Comparison of ENCODE assay signal across 25 cellular contexts in genomic region chr19:867855-868457, GRCh38. TPM values are rescaled to one million over a fixed set of nuclear protein-coding genes. Genes with fewer than 3 reads are reported as not detected.
DNase-seq lines count a peak whose midpoint lies in the region; ATAC-seq and TF ChIP-seq lines count a peak whose summit lies in the region.
"Had no signal": no experiment of that assay in that cellular context is flagged by ENCODE, and none has a peak within 500 bp of the region (broad histone marks: within the 10 kb centered on the region; RNA-seq: fewer than 3 reads in every experiment).

No MANE protein-coding gene starts in this region.

- H4K5ac ChIP-seq in IMR-90 (ENCODE audit: low read depth, low read length) (no peak overlapping the region), H9 (ENCODE audit: insufficient read length, low read depth, low read length) (no peak overlapping the region)

- H3K27me3 ChIP-seq in IMR-90 (ENCODE audit: control insufficient read depth, insufficient read depth, low read length) (no peaks in the 10 kb centered on the region), endodermal cell (ENCODE audit: control insufficient read depth, insufficient read depth, low read length, poor library complexity, severe bottlenecking) (no peaks in the 10 kb centered on the region), H9 (ENCODE audit: insufficient read depth, low read length) (no peaks in the 10 kb centered on the region)
- H3K27me3 ChIP-seq: body of pancreas had no signal

- H3T11ph ChIP-seq in H9 (ENCODE audit: low read length): no peak overlapping the region

- H3K79me1 ChIP-seq in IMR-90 (ENCODE audit: low read depth in 1 of 2, low read length in 2 of 2) (peaks cover 7 to 22% of the 10 kb centered on the region in 2 experiments; a peak in 2 of 4 replicates), H9 (ENCODE audit: insufficient read depth, low read depth, low read length, poor library complexity, severe bottlenecking) (no peaks in the 10 kb centered on the region)

- no peak overlapping the region for H4K8ac ChIP-seq in IMR-90 (ENCODE audit: low read depth in 2 of 2, low read length in 2 of 2)
- no peak overlapping the region for H4K8ac ChIP-seq in H9 (replicated peaks; ENCODE audit: insufficient read length, low read depth, low read length)

- H3K27ac ChIP-seq in IMR-90 (ENCODE audit: insufficient read depth, low read length) (no peak overlapping the region), endodermal cell (ENCODE audit: low read depth, low read length) (no peak overlapping the region), H9 (ENCODE audit: insufficient read length, low read depth, low read length) (no peak overlapping the region)
- H3K27ac ChIP-seq: body of pancreas had no signal

- H2BK15ac ChIP-seq in IMR-90 (ENCODE audit: low read depth, low read length) (no peak overlapping the region), H9 (ENCODE audit: low read depth, low read length) (no peak overlapping the region)

- H3K9ac ChIP-seq in IMR-90 (ENCODE audit: low read depth, low read length) (no peak overlapping the region), endodermal cell (ENCODE audit: extremely low read depth, low read length, poor library complexity, severe bottlenecking) (no peak overlapping the region), H9 (ENCODE audit: extremely low read depth, insufficient read length, low read length) (no peak overlapping the region)

- H3K23ac ChIP-seq in IMR-90 (ENCODE audit: low read depth, low read length): no peak overlapping the region
- H3K23ac ChIP-seq in H9 (ENCODE audit: insufficient read length, low read depth, low read length): no peak overlapping the region

- TF ChIP-seq CTCF in IMR-90 (conservative IDR thresholded peaks at IDR 0.05; ENCODE audit: low read depth, low read length) (no peak), endodermal cell (conservative IDR thresholded peaks at IDR 0.05) (no peak), H9 (conservative IDR thresholded peaks at IDR 0.05) (no peak)

- no peak overlapping the region for H2BK20ac ChIP-seq in IMR-90 (ENCODE audit: low read depth, low read length)
- H2BK20ac ChIP-seq in H9 (ENCODE audit: low read depth, low read length, poor library complexity, severe bottlenecking): no peak overlapping the region

- no peak overlapping the region for H2BK120ac ChIP-seq in IMR-90 (ENCODE audit: low read depth, low read length)
- no peak overlapping the region for H2BK120ac ChIP-seq in H9 (ENCODE audit: low read depth, low read length, poor library complexity, severe bottlenecking)

- CTCF ChIA-PET in IMR-90 (lab: Yijun Ruan, JAX): no interaction called here

- TF ChIP-seq POLR2A in IMR-90 (IDR thresholded peaks at IDR 0.05; ENCODE audit: low read depth, low read length): no peak

- peaks cover 5% of the 10 kb centered on the region for H3K9me3 Mint-ChIP-seq in endodermal cell
- peaks cover 0 to 1% of the 10 kb centered on the region in 2 donors for H3K9me3 Mint-ChIP-seq in stimulated activated naive B cell treated with anti-CD40 and anti-IgM and Interleukin-4, amounts not matched to agents 10 μg/mL and 1 μg/mL and 100 μg/mL, for 72 hours
- peaks cover 6 to 7% of the 10 kb centered on the region in 2 experiments for H3K9me3 Mint-ChIP-seq in H9

- H2AK5ac ChIP-seq in IMR-90 (ENCODE audit: low read depth, low read length): peak overlapping the region; percentile 98
- H2AK5ac ChIP-seq in H9 (ENCODE audit: insufficient read length, low read length): no peak overlapping the region

- H3K79me2 ChIP-seq in H9 (ENCODE audit: insufficient read depth, low read length): no peaks in the 10 kb centered on the region

- in situ Hi-C loops in IMR-90 (cut with MboI; ENCODE audit: low sequenced_read_pairs): no loop called here

- dilution Hi-C loops in IMR-90 (cut with HindIII; ENCODE audit: low sequenced_read_pairs, unreplicated experiment): no loop called here

- H3K4me2 ChIP-seq in IMR-90 (ENCODE audit: low read depth, low read length) (no peak overlapping the region), H9 (ENCODE audit: insufficient read depth, insufficient read length, low read length) (no peak overlapping the region)

- H3K56ac ChIP-seq in IMR-90 (ENCODE audit: extremely low read depth, insufficient read depth, low read length) (no peak overlapping the region), H9 (ENCODE audit: insufficient read length, low read depth, low read length) (no peak overlapping the region)

- no peaks in the 10 kb centered on the region for H3K9me3 ChIP-seq in IMR-90 (ENCODE audit: control insufficient read depth, insufficient read depth, low read length)
- no peaks in the 10 kb centered on the region for H3K9me3 ChIP-seq in endodermal cell (ENCODE audit: control insufficient read depth, low read length)
- no peaks in the 10 kb centered on the region for H3K9me3 ChIP-seq in H9 (ENCODE audit: control insufficient read depth, low read depth, low read length)
- H3K9me3 ChIP-seq: body of pancreas, gastroesophageal sphincter, thoracic aorta had no signal

- no peak overlapping the region for H3K4me3 ChIP-seq in IMR-90 (ENCODE audit: insufficient read depth, low read depth, low read length)
- no peak overlapping the region for H3K4me3 ChIP-seq in endodermal cell (ENCODE audit: low read length)
- H3K4me3 ChIP-seq: body of pancreas, gastroesophageal sphincter, thoracic aorta had no signal

- H2AK9ac ChIP-seq in IMR-90 (replicated peaks; ENCODE audit: low read depth, low read length, poor library complexity): peak overlapping the region; percentile 72

- H4K91ac ChIP-seq in IMR-90 (ENCODE audit: insufficient read depth, low read depth, low read length) (no peak overlapping the region), H9 (ENCODE audit: insufficient read length, low read depth, low read length) (no peak overlapping the region)

- H3K4me3 Mint-ChIP-seq in endodermal cell (no peak overlapping the region), H9 (0 out of 5 replicates have a peak overlapping the region, but pooled peaks of 1 of the 2 experiments have one; percentile 29)
- no peak overlapping the region for H3K4me3 Mint-ChIP-seq in stimulated activated naive B cell treated with anti-CD40 and anti-IgM and Interleukin-4, amounts not matched to agents 10 μg/mL and 1 μg/mL and 100 μg/mL, for 72 hours
- H3K4me3 Mint-ChIP-seq: activated CD8-positive, alpha-beta T cell treated with anti-CD3 and anti-CD28 coated beads for 36 hours had no signal

- H3K27me3 Mint-ChIP-seq in endodermal cell (ENCODE audit: insufficient read depth) (peaks cover 7% of the 10 kb centered on the region), H9 (ENCODE audit: low read depth) (peaks cover 6% of the 10 kb centered on the region; the same call in 1 of the 2 replicates)
- H3K27me3 Mint-ChIP-seq in stimulated activated naive B cell treated with anti-CD40 and anti-IgM and Interleukin-4, amounts not matched to agents 10 μg/mL and 1 μg/mL and 100 μg/mL, for 72 hours: peaks cover 0 to under 1% of the 10 kb centered on the region in 2 donors
- H3K27me3 Mint-ChIP-seq: activated CD8-positive, alpha-beta T cell treated with anti-CD3 and anti-CD28 coated beads for 36 hours had no signal

- H3K36me3 Mint-ChIP-seq in endodermal cell (ENCODE audit: low read depth) (peaks cover 31% of the 10 kb centered on the region), H9 (ENCODE audit: insufficient read depth in 1 of 3, low read depth in 3 of 3) (peaks cover 20 to 43% (median 33%) of the 10 kb centered on the region in 3 experiments)
- peaks cover 40 to 41% of the 10 kb centered on the region in 2 donors for H3K36me3 Mint-ChIP-seq in stimulated activated naive B cell treated with anti-CD40 and anti-IgM and Interleukin-4, amounts not matched to agents 10 μg/mL and 1 μg/mL and 100 μg/mL, for 72 hours

- no peaks in the 10 kb centered on the region; the same call in 1 of the 2 replicates for H3K9me1 ChIP-seq in IMR-90 (ENCODE audit: insufficient read depth, low read length)

- WGBS in IMR-90 (ENCODE audit: extremely low coverage in 2 of 2, insufficient read length in 1 of 2), 2 experiments: 97% methylated on average over 12 of the region's 39 CpGs; no CpG with 5 or more reads in 1 of the 2 experiments
- WGBS in endodermal cell (ENCODE audit: insufficient coverage in 1 of 2, insufficient read length in 1 of 2), 2 experiments: 95 to 97% methylated on average over 19 to 39 of the region's 39 CpGs
- no CpG with 5 or more reads among the region's 39 CpGs for WGBS in H9 (ENCODE audit: extremely low coverage, insufficient read length, low lambda C conversion rate)

- POLR2A ChIA-PET in IMR-90 (lab: Charles Lee; ENCODE audit: unreplicated experiment): no interaction called here

- no peak overlapping the region for H2BK12ac ChIP-seq in H9 (ENCODE audit: insufficient read length, low read depth, low read length)

- ATAC-seq in IMR-90 (ENCODE audit: low read depth): no peak
- ATAC-seq in stimulated activated naive B cell treated with anti-CD40 and anti-IgM and Interleukin-4, amounts not matched to agents 10 μg/mL and 1 μg/mL and 100 μg/mL, for 72 hours (replicated peaks): no peak
- ATAC-seq: activated CD8-positive, alpha-beta T cell treated with anti-CD3 and anti-CD28 coated beads for 36 hours; body of pancreas; esophagus mucosa; gastroesophageal sphincter had no signal

- H2AFZ ChIP-seq in IMR-90 (replicated peaks; ENCODE audit: low read length, poor library complexity) (no peak overlapping the region), H9 (ENCODE audit: low read length) (no peak overlapping the region)

- H3K18ac ChIP-seq in IMR-90 (ENCODE audit: low read depth, low read length) (no peak overlapping the region), H9 (ENCODE audit: insufficient read length, low read depth, low read length) (no peak overlapping the region)

- H3K4me1 Mint-ChIP-seq in endodermal cell (peaks cover 5% of the 10 kb centered on the region), H9 (peaks cover 8 to 22% of the 10 kb centered on the region in 2 experiments)
- peaks cover 16 to 28% of the 10 kb centered on the region in 2 donors for H3K4me1 Mint-ChIP-seq in stimulated activated naive B cell treated with anti-CD40 and anti-IgM and Interleukin-4, amounts not matched to agents 10 μg/mL and 1 μg/mL and 100 μg/mL, for 72 hours

- peak overlapping the region; percentile 52 for H3K27ac Mint-ChIP-seq in endodermal cell
- peak overlapping the region; percentile 60 for H3K27ac Mint-ChIP-seq in stimulated activated naive B cell treated with anti-CD40 and anti-IgM and Interleukin-4, amounts not matched to agents 10 μg/mL and 1 μg/mL and 100 μg/mL, for 72 hours
- peak overlapping the region in 1 of 3 experiments; percentile 64; a peak in 1 of 7 replicates for H3K27ac Mint-ChIP-seq in H9
- H3K27ac Mint-ChIP-seq: activated CD8-positive, alpha-beta T cell treated with anti-CD3 and anti-CD28 coated beads for 36 hours had no signal

- no peak for TF ChIP-seq RAD21 in IMR-90 (IDR thresholded peaks at IDR 0.05; ENCODE audit: low read length)

- intact Hi-C loops in IMR-90 (cut with micrococcal nuclease): loop anchor here (5.0 to 10.0 kb wide), 3 partner anchors 44 to 203 kb away; partner anchors contain the start of genes R3HDM4, RNF126 and WDR18

- H3K4ac ChIP-seq in IMR-90 (ENCODE audit: low read depth, low read length) (no peak overlapping the region), H9 (ENCODE audit: low read depth, low read length) (no peak overlapping the region)

- H3K14ac ChIP-seq in IMR-90 (replicated peaks; ENCODE audit: low read depth, low read length) (no peak overlapping the region), H9 (ENCODE audit: insufficient read depth, low read length) (no peak overlapping the region)

- BruUV-seq in IMR-90 (replicated peaks; lab: Mats Ljungman, UMichigan): no TSS peak

- H3K4me1 ChIP-seq in IMR-90 (ENCODE audit: control insufficient read depth, insufficient read depth, low read length) (peaks cover 22% of the 10 kb centered on the region), endodermal cell (ENCODE audit: control insufficient read depth, insufficient read depth, low read length) (no peaks in the 10 kb centered on the region), H9 (ENCODE audit: insufficient read depth, low read length) (no peaks in the 10 kb centered on the region)

- H3K23me2 ChIP-seq in H9 (ENCODE audit: insufficient read length, low read depth, low read length, poor library complexity, severe bottlenecking): no peaks in the 10 kb centered on the region

- H4K20me1 ChIP-seq in IMR-90 (ENCODE audit: insufficient read depth, low read length) (peaks cover 16% of the 10 kb centered on the region), H9 (ENCODE audit: control insufficient read depth, insufficient read depth, insufficient read length) (no peaks in the 10 kb centered on the region)

- H3K36me3 ChIP-seq in IMR-90 (ENCODE audit: control insufficient read depth, insufficient read depth, low read length) (peaks cover 16% of the 10 kb centered on the region), endodermal cell (ENCODE audit: control insufficient read depth, insufficient read depth, low read length) (peaks cover 18% of the 10 kb centered on the region)

- DNase-seq in IMR-90 (no peak), endodermal cell (peak; percentile 49), NCI-H524 (lab: John Stamatoyannopoulos, UW) (no peak), H9 (no peak)
- no peak for DNase-seq in stimulated activated naive B cell treated with anti-CD40 and anti-IgM and Interleukin-4, amounts not matched to agents 10 μg/mL and 1 μg/mL and 100 μg/mL, for 72 hours
- DNase-seq: activated CD4-positive, CD25-positive, alpha-beta regulatory T cell treated with anti-CD3 and anti-CD28 coated beads, Interleukin-2, amount 50 U/mL, for 72 hours; activated CD8-positive, alpha-beta T cell treated with anti-CD3 and anti-CD28 coated beads for 36 hours; activated effector memory CD4-positive, alpha-beta T cell treated with anti-CD3 and anti-CD28 coated beads, Interleukin-2, amount 50 U/mL, for 16 hours; activated T-cell treated with anti-CD3 and anti-CD28 coated beads for 4 hours; body of pancreas; DMS79; effector CD8-positive, alpha-beta T cell; MV-4-11; OCI-M1; Right ventricle myocardium superior; small intestine; stimulated activated CD4-positive, alpha-beta T cell treated with anti-CD3 and anti-CD28 coated beads, Interleukin-2, amount 100 ng/mL, for 48 hours; stimulated activated naive CD4-positive, alpha-beta T cell treated with Interleukin-2 at 50 U/mL for 16 hours had no signal

- H2BK5ac ChIP-seq in IMR-90 (ENCODE audit: low read depth, low read length, poor library complexity, severe bottlenecking) (no peak overlapping the region), H9 (ENCODE audit: insufficient read length, low read length) (no peak overlapping the region)

RNA-seq across cellular contexts. Expression of gene CFD, which starts 8.5 kb away (rescaled TPM):
- total RNA-seq in IMR-90 (2012; rRNA removed) (1.1 and 1.4 TPM in 2 replicates), endodermal cell (1 to 10 TPM in 1 of 2 donors, under 1 TPM in 1; 0.38 to 1.1 TPM), H9 (2021) (1.9 and 2.8 TPM in 2 replicates)
- polyA plus RNA-seq in IMR-90 (2012; rRNA removed): 2.8 and 3.8 TPM in 2 replicates
- polyA plus RNA-seq in IMR-90 (2012; cell fraction: cytosol; rRNA removed): 5.2 and 11.5 TPM in 2 replicates
- polyA plus RNA-seq in IMR-90 (2012; cell fraction: nucleus; rRNA removed; ENCODE audit: low replicate concordance): 1.6 and 5.5 TPM in 2 replicates
- polyA plus RNA-seq in endodermal cell (2013, experiment 1 of 2): 0.50 TPM
- polyA plus RNA-seq in endodermal cell (2013, experiment 2 of 2): not detected

RNA-seq across cellular contexts. Expression of gene ELANE, which starts 15.9 kb away (rescaled TPM):
- total RNA-seq in IMR-90 (2012; rRNA removed) (not detected in 2 replicates), endodermal cell (not detected), H9 (2021) (not detected in 2 replicates)
- polyA plus RNA-seq in IMR-90 (2012; rRNA removed): 0.24 and 0.27 TPM in 2 replicates
- 0.10 and 0.21 TPM in 2 replicates for polyA plus RNA-seq in IMR-90 (2012; cell fraction: cytosol; rRNA removed)
- polyA plus RNA-seq in IMR-90 (2012; cell fraction: nucleus; rRNA removed; ENCODE audit: low replicate concordance): 1.5 and 1.6 TPM in 2 replicates
- not detected for polyA plus RNA-seq in endodermal cell (2013, experiment 1 of 2)
- not detected for polyA plus RNA-seq in endodermal cell (2013, experiment 2 of 2)
- total RNA-seq: activated CD8-positive, alpha-beta T cell treated with anti-CD3 and anti-CD28 coated beads for 36 hours; body of pancreas; esophagus mucosa; HT-29; lung microvascular endothelial cell; pulmonary artery endothelial cell had no signal

RNA-seq across cellular contexts. Expression of gene MED16, which starts 25.0 kb away (rescaled TPM):
- total RNA-seq in IMR-90 (2012; rRNA removed): 8.1 and 15.3 TPM in 2 replicates
- polyA plus RNA-seq in IMR-90 (2012; rRNA removed): 40.2 and 49.0 TPM in 2 replicates
- 38.6 and 59.2 TPM in 2 replicates for polyA plus RNA-seq in IMR-90 (2012; cell fraction: cytosol; rRNA removed)
- 38.3 and 110 TPM in 2 replicates for polyA plus RNA-seq in IMR-90 (2012; cell fraction: nucleus; rRNA removed; ENCODE audit: low replicate concordance)
- 10 to 100 TPM; 75.8 to 92.4 TPM for total RNA-seq in endodermal cell
- 69.8 TPM for polyA plus RNA-seq in endodermal cell (2013, experiment 1 of 2)
- polyA plus RNA-seq in endodermal cell (2013, experiment 2 of 2): 66.0 TPM
- 83.1 and 84.1 TPM in 2 replicates for total RNA-seq in H9 (2021)

RNA-seq across cellular contexts. Expression of gene RNU6-9, which starts 25.3 kb away (rescaled TPM):
- not detected in 2 replicates for total RNA-seq in IMR-90 (2012; rRNA removed)
- not detected in 2 replicates for polyA plus RNA-seq in IMR-90 (2012; rRNA removed)
- polyA plus RNA-seq in IMR-90 (2012; cell fraction: cytosol; rRNA removed): not detected in 2 replicates
- polyA plus RNA-seq in IMR-90 (2012; cell fraction: nucleus; rRNA removed; ENCODE audit: low replicate concordance): not detected in 2 replicates
- total RNA-seq in endodermal cell: not detected
- under 0.01 TPM for polyA plus RNA-seq in endodermal cell (2013, experiment 1 of 2)
- under 0.01 TPM for polyA plus RNA-seq in endodermal cell (2013, experiment 2 of 2)
- total RNA-seq in H9 (2021): not detected in 2 replicates
- total RNA-seq: activated CD8-positive, alpha-beta T cell treated with anti-CD3 and anti-CD28 coated beads for 36 hours; body of pancreas; esophagus mucosa; gastroesophageal sphincter; HT-29; kidney epithelial cell; lung microvascular endothelial cell; pulmonary artery endothelial cell; Right ventricle myocardium superior; thoracic aorta had no signal
- polyA plus RNA-seq: small intestine had no signal

RNA-seq across cellular contexts. Expression of gene PRTN3, which starts 27.2 kb away (rescaled TPM):
- not detected in 2 replicates for total RNA-seq in IMR-90 (2012; rRNA removed)
- polyA plus RNA-seq in IMR-90 (2012; rRNA removed): not detected in 2 replicates
- polyA plus RNA-seq in IMR-90 (2012; cell fraction: cytosol; rRNA removed): not detected in 2 replicates
- not detected in 2 replicates for polyA plus RNA-seq in IMR-90 (2012; cell fraction: nucleus; rRNA removed; ENCODE audit: low replicate concordance)
- total RNA-seq in endodermal cell: not detected
- 0.61 TPM for polyA plus RNA-seq in endodermal cell (2013, experiment 1 of 2)
- polyA plus RNA-seq in endodermal cell (2013, experiment 2 of 2): 0.29 TPM
- total RNA-seq in H9 (2021): 0.31 TPM in 1 of 2 replicates, not detected in the other
- total RNA-seq: activated CD8-positive, alpha-beta T cell treated with anti-CD3 and anti-CD28 coated beads for 36 hours; esophagus mucosa; gastroesophageal sphincter; HT-29; kidney epithelial cell; lung microvascular endothelial cell; pulmonary artery endothelial cell; Right ventricle myocardium superior; thoracic aorta had no signal
- polyA plus RNA-seq: small intestine had no signal
